Comparison of ENCODE assay signal across 29 cellular contexts in genomic region chr10:71271626-71272025, GRCh38. TPM values are rescaled to one million over a fixed set of nuclear protein-coding genes. Genes with fewer than 3 reads are reported as not detected.
DNase-seq lines count a peak whose midpoint lies in the region; ATAC-seq, FAIRE-seq and TF ChIP-seq lines count a peak whose summit lies in the region.
"Had no signal": no experiment of that assay in that cellular context is flagged by ENCODE, and none has a peak within 500 bp of the region (broad histone marks: within the 10 kb centered on the region; RNA-seq: fewer than 3 reads in every experiment).

No MANE protein-coding gene starts in this region.

- ATAC-seq in GM23338, result no peak
- ATAC-seq: activated CD8-positive, alpha-beta T cell treated with anti-CD3 and anti-CD28 coated beads for 36 hours; left lobe of liver; natural killer cell; right lobe of liver had no signal

- TF ChIP-seq EP300 in H1 (IDR thresholded peaks at IDR 0.05; ENCODE audit: borderline replicate concordance in 1 of 2, low read depth in 2 of 2, low read length in 2 of 2), result no peak

- H3K9me3 Mint-ChIP-seq in GM23338, result no peaks in the 10 kb centered on the region; the same call in 2 of the 3 replicates
- H3K9me3 Mint-ChIP-seq in nephron progenitor cell, result no peaks in the 10 kb centered on the region
- H3K9me3 Mint-ChIP-seq: activated CD8-positive, alpha-beta T cell treated with anti-CD3 and anti-CD28 coated beads for 36 hours; activated naive CD8-positive, alpha-beta T cell treated with anti-CD3 and anti-CD28 coated beads for 36 hours; immature natural killer cell; natural killer cell had no signal

- H2BK5ac ChIP-seq in H1 (ENCODE audit: low read depth, low read length), result 0 out of 2 replicates have a peak overlapping the region, but pooled peaks have one; percentile 52

- H3K27me3 ChIP-seq in GM23338 (ENCODE audit: insufficient read depth), result no peaks in the 10 kb centered on the region
- no peaks in the 10 kb centered on the region for H3K27me3 ChIP-seq in H1 (replicated peaks in 1 of 4; ENCODE audit: control insufficient read depth in 3 of 4, extremely low read depth in 1 of 4, insufficient read depth in 3 of 4, low read length in 3 of 4)
- H3K27me3 ChIP-seq in MM.1S (replicated peaks; ENCODE audit: insufficient read depth, low read length), result peaks cover 15% of the 10 kb centered on the region
- H3K27me3 ChIP-seq: hepatocyte, right lobe of liver, testis, vagina had no signal

- H3K9ac ChIP-seq in H1 (replicated peaks in 1 of 4; ENCODE audit: extremely low read depth in 1 of 4, low read depth in 3 of 4, low read length in 3 of 4) (no peak overlapping the region), MM.1S (ENCODE audit: low read length) (no peak overlapping the region)
- H3K9ac ChIP-seq: parathyroid adenoma had no signal

- FAIRE-seq in H1 (lab: Jason Lieb, UNC) (no peak), GM12892 (lab: Jason Lieb, UNC) (no peak)
- FAIRE-seq: H54 had no signal

- H3K4me3 Mint-ChIP-seq in GM23338 (no peak overlapping the region), nephron progenitor cell (no peak overlapping the region)
- H3K4me3 Mint-ChIP-seq: activated CD8-positive, alpha-beta T cell treated with anti-CD3 and anti-CD28 coated beads for 36 hours; activated naive CD8-positive, alpha-beta T cell treated with anti-CD3 and anti-CD28 coated beads for 36 hours; CD14-positive monocyte; immature natural killer cell; natural killer cell had no signal

- peak overlapping the region; percentile 56 for H4K91ac ChIP-seq in H1 (replicated peaks; ENCODE audit: insufficient read length, low read length)

- H3K79me2 ChIP-seq in GM23338 (replicated peaks; ENCODE audit: insufficient read depth), result peaks cover 40% of the 10 kb centered on the region
- H3K79me2 ChIP-seq in H1 (ENCODE audit: control insufficient read depth in 1 of 2, insufficient read depth in 2 of 2, low read length in 2 of 2), result peaks cover 0 to 28% of the 10 kb centered on the region in 2 experiments; a peak in 2 of 4 replicates
- no peaks in the 10 kb centered on the region for H3K79me2 ChIP-seq in MM.1S (ENCODE audit: low read length)
- H3K79me2 ChIP-seq: parathyroid adenoma had no signal

- H3K4ac ChIP-seq in H1 (replicated peaks; ENCODE audit: insufficient read length, low read depth, low read length), result no peak overlapping the region

- H3K23ac ChIP-seq in H1 (ENCODE audit: insufficient read length), result no peak overlapping the region

- H3K79me1 ChIP-seq in H1 (ENCODE audit: low read depth, low read length), result peaks cover 17% of the 10 kb centered on the region

- H3K9me3 ChIP-seq in H1 (ENCODE audit: insufficient read depth in 2 of 2, low read depth in 1 of 2, low read length in 1 of 2) (no peaks in the 10 kb centered on the region), MM.1S (replicated peaks; ENCODE audit: insufficient read depth, low read length) (no peaks in the 10 kb centered on the region)
- H3K9me3 ChIP-seq: right lobe of liver, testis, vagina had no signal

- DNase-seq in GM23338 (ENCODE audit: low spot score), result no peak
- peak; percentile 10 to 18 for DNase-seq in Kasumi-1 (lab: John Stamatoyannopoulos, UW)
- no peak for DNase-seq in H1 (ENCODE audit: low read depth in 1 of 2, low spot score in 2 of 2)
- DNase-seq in nephron progenitor cell, result no peak
- no peak for DNase-seq in COLO829 (ENCODE audit: low spot score)
- DNase-seq in MM.1S, result no peak
- DNase-seq in GM12892 (ENCODE audit: insufficient read length), result no peak
- DNase-seq: activated CD4-positive, CD25-positive, alpha-beta regulatory T cell treated with anti-CD3 and anti-CD28 coated beads, Interleukin-2, amount 50 U/mL, for 72 hours; activated CD8-positive, alpha-beta T cell treated with anti-CD3 and anti-CD28 coated beads for 36 hours; activated naive CD8-positive, alpha-beta T cell treated with anti-CD3 and anti-CD28 coated beads for 36 hours; effector CD4-positive, alpha-beta T cell; foreskin melanocyte; immature natural killer cell; midbrain; natural killer cell; NCI-H1105; NCI-H1930; NCI-H2227 treated with DMSO at 0.1 percent for 48 hours; NCI-H82; right lobe of liver; stimulated activated naive CD4-positive, alpha-beta T cell treated with Interleukin-2 at 50 U/mL for 16 hours; testis had no signal

- H3K36me3 ChIP-seq in GM23338 (ENCODE audit: insufficient read depth) (no peaks in the 10 kb centered on the region), H1 (ENCODE audit: control insufficient read depth in 2 of 4, insufficient read depth in 4 of 4, low read length in 3 of 4) (no peaks in the 10 kb centered on the region; a peak in 1 of 8 replicates), MM.1S (replicated peaks; ENCODE audit: insufficient read depth, low read length) (no peaks in the 10 kb centered on the region)
- H3K36me3 ChIP-seq: right lobe of liver, vagina had no signal

- H2BK15ac ChIP-seq in H1 (ENCODE audit: low read length), result peak overlapping the region; percentile 29; the same call in 1 of the 2 replicates

- H3K27ac Mint-ChIP-seq in GM23338, result peak overlapping the region; percentile 80; the same call in 1 of the 2 replicates
- peak overlapping the region; percentile 61 for H3K27ac Mint-ChIP-seq in nephron progenitor cell
- H3K27ac Mint-ChIP-seq: activated CD8-positive, alpha-beta T cell treated with anti-CD3 and anti-CD28 coated beads for 36 hours; activated naive CD8-positive, alpha-beta T cell treated with anti-CD3 and anti-CD28 coated beads for 36 hours; immature natural killer cell; natural killer cell had no signal

- H3K27ac ChIP-seq in GM23338 (ENCODE audit: low read depth) (no peak overlapping the region), H1 (ENCODE audit: low read depth, low read length) (no peak overlapping the region; the same call in 1 of the 2 replicates), MM.1S (ENCODE audit: low read length) (no peak overlapping the region)
- H3K27ac ChIP-seq: hepatocyte, parathyroid adenoma, right lobe of liver, testis, vagina had no signal

- H3K4me1 ChIP-seq in GM23338 (ENCODE audit: insufficient read depth), result peaks cover 35% of the 10 kb centered on the region
- H3K4me1 ChIP-seq in H1 (replicated peaks in 1 of 4; ENCODE audit: control insufficient read depth in 3 of 4, insufficient read depth in 4 of 4, low read length in 3 of 4), result peaks cover 4 to 33% (median 26%) of the 10 kb centered on the region in 4 experiments
- H3K4me1 ChIP-seq in MM.1S (ENCODE audit: low read length), result no peaks in the 10 kb centered on the region
- H3K4me1 ChIP-seq: parathyroid adenoma, right lobe of liver had no signal

- WGBS in H1 (ENCODE audit: extremely low coverage in 1 of 2, insufficient coverage in 1 of 2, insufficient read length in 1 of 2, insufficient replicate concordance in 2 of 2, low coverage in 1 of 2, low lambda C conversion rate in 2 of 2, missing lambda C conversion rate in 1 of 2), 2 experiments, result 76% methylated on average over 16 of the region's 16 CpGs; no CpG with 5 or more reads in 1 of the 2 experiments

- H3K4me3 ChIP-seq in GM23338, result no peak overlapping the region
- H3K4me3 ChIP-seq in H1 (ENCODE audit: extremely low read depth in 1 of 4, insufficient read depth in 2 of 4, low read depth in 3 of 4, low read length in 4 of 4), result no peak overlapping the region
- no peak overlapping the region for H3K4me3 ChIP-seq in MM.1S (ENCODE audit: low read length)
- H3K4me3 ChIP-seq: hepatocyte, right lobe of liver, testis, vagina had no signal

- H2BK20ac ChIP-seq in H1 (ENCODE audit: low read length), result no peak overlapping the region

- H3K56ac ChIP-seq in H1 (replicated peaks; ENCODE audit: insufficient read length, low read depth, low read length), result no peak overlapping the region

- POLR2A ChIA-PET in H1 (lab: Charles Lee; ENCODE audit: partially characterized antibody), result interaction anchor here (1.6 to 6.8 kb wide), 2 partner anchors 54 to 58 kb away, joined by 4 to 45 read pairs; no protein-coding TSS in a partner anchor

- no peaks in the 10 kb centered on the region for H3K9me2 ChIP-seq in GM23338 (ENCODE audit: insufficient read depth)
- no peaks in the 10 kb centered on the region for H3K9me2 ChIP-seq in MM.1S (replicated peaks; ENCODE audit: insufficient read depth, low read length)

- H3K36me3 Mint-ChIP-seq in GM23338 (ENCODE audit: low read depth) (no peaks in the 10 kb centered on the region; the same call in 2 of the 3 replicates), nephron progenitor cell (ENCODE audit: low read depth) (no peaks in the 10 kb centered on the region)
- H3K36me3 Mint-ChIP-seq: activated naive CD8-positive, alpha-beta T cell treated with anti-CD3 and anti-CD28 coated beads for 36 hours; CD14-positive monocyte; immature natural killer cell; natural killer cell had no signal

- H2BK120ac ChIP-seq in H1 (replicated peaks; ENCODE audit: low read depth, low read length), result no peak overlapping the region

- peaks cover 66% of the 10 kb centered on the region for H3K4me1 Mint-ChIP-seq in GM23338
- peaks cover 73% of the 10 kb centered on the region for H3K4me1 Mint-ChIP-seq in nephron progenitor cell
- H3K4me1 Mint-ChIP-seq: activated naive CD8-positive, alpha-beta T cell treated with anti-CD3 and anti-CD28 coated beads for 36 hours; immature natural killer cell had no signal

- H2BK12ac ChIP-seq in H1 (ENCODE audit: low read depth, low read length), result 0 out of 2 replicates have a peak overlapping the region, but pooled peaks have one; percentile 97

- 0 out of 2 replicates have a peak, but pooled peaks cover 2% of the 10 kb centered on the region for H3K23me2 ChIP-seq in H1 (ENCODE audit: low read depth, low read length)

- H4K8ac ChIP-seq in H1 (ENCODE audit: extremely low read depth, insufficient read depth, low read length), result peak overlapping the region; percentile 53; the same call in 1 of the 2 replicates

- H2AK5ac ChIP-seq in H1 (ENCODE audit: low read depth, low read length), result 0 out of 2 replicates have a peak overlapping the region, but pooled peaks have one; percentile 24

- H3K4me2 ChIP-seq in GM23338 (0 out of 2 replicates have a peak overlapping the region, but pooled peaks have one; percentile 32), H1 (ENCODE audit: insufficient read depth in 1 of 2, low read depth in 2 of 2, low read length in 2 of 2) (no peak overlapping the region), MM.1S (ENCODE audit: low read depth, low read length) (no peak overlapping the region)
- H3K4me2 ChIP-seq: hepatocyte had no signal

- TF ChIP-seq CTCF in GM23338 (conservative IDR thresholded peaks at IDR 0.05; ENCODE audit: low read depth in 2 of 2), result no peak
- no peak for TF ChIP-seq CTCF in H1 (IDR thresholded peaks at IDR 0.05; ENCODE audit: control extremely low read depth in 1 of 3, insufficient read depth in 1 of 3, low read depth in 1 of 3, low read length in 3 of 3)
- TF ChIP-seq CTCF in nephron progenitor cell (IDR thresholded peaks at IDR 0.05), result no peak
- no peak for TF ChIP-seq CTCF in MM.1S (IDR thresholded peaks at IDR 0.05; ENCODE audit: low read length)

- TF ChIP-seq POLR2A in H1 (IDR thresholded peaks at IDR 0.05; ENCODE audit: control extremely low read depth in 1 of 2, low read depth in 2 of 2, low read length in 2 of 2), result no peak
- no peak for TF ChIP-seq POLR2A in GM12892 (IDR thresholded peaks at IDR 0.05; ENCODE audit: low read depth, low read length)

- no peak for TF ChIP-seq RAD21 in H1 (IDR thresholded peaks at IDR 0.05 in 1 of 2, conservative IDR thresholded peaks at IDR 0.05 in 1 of 2; ENCODE audit: low read depth in 2 of 2, low read length in 2 of 2)

- H2AFZ ChIP-seq in GM23338, result no peak overlapping the region
- no peak overlapping the region for H2AFZ ChIP-seq in H1 (ENCODE audit: low read length)
- no peak overlapping the region for H2AFZ ChIP-seq in MM.1S (ENCODE audit: low read length)
- H2AFZ ChIP-seq: hepatocyte, parathyroid adenoma had no signal

- H4K20me1 ChIP-seq in GM23338 (replicated peaks; ENCODE audit: insufficient read depth) (no peaks in the 10 kb centered on the region; the same call in 1 of the 2 replicates), H1 (replicated peaks in 1 of 2; ENCODE audit: control insufficient read depth in 1 of 2, insufficient read depth in 2 of 2, low read length in 2 of 2) (peaks cover 1 to 2% of the 10 kb centered on the region in 2 experiments), MM.1S (ENCODE audit: insufficient read depth, low read length) (no peaks in the 10 kb centered on the region)

- H3K27me3 Mint-ChIP-seq in GM23338 (ENCODE audit: insufficient read depth, low read depth, poor library complexity), result peaks cover 20% of the 10 kb centered on the region
- H3K27me3 Mint-ChIP-seq in nephron progenitor cell (ENCODE audit: low read depth, poor library complexity), result peaks cover 3% of the 10 kb centered on the region
- H3K27me3 Mint-ChIP-seq: activated naive CD8-positive, alpha-beta T cell treated with anti-CD3 and anti-CD28 coated beads for 36 hours had no signal

- peak overlapping the region; percentile 48; the same call in 1 of the 2 replicates for H3K18ac ChIP-seq in H1 (ENCODE audit: extremely low read depth, low read length)

- H3F3A ChIP-seq in GM23338 (replicated peaks; ENCODE audit: low read depth), result peaks cover 7% of the 10 kb centered on the region
- no peaks in the 10 kb centered on the region for H3F3A ChIP-seq in MM.1S (ENCODE audit: insufficient read depth, low read length)

- H4K5ac ChIP-seq in H1 (ENCODE audit: insufficient read length, low read depth, low read length), result no peak overlapping the region

- CTCF ChIA-PET in H1 (lab: Charles Lee; ENCODE audit: partially characterized antibody), result interaction anchor here (0.7 to 11.1 kb wide), 14 partner anchors 8 to 378 kb away, joined by 3 to 175 read pairs (median 8); partner anchors contain the start of gene UNC5B

- no peak overlapping the region for H3K14ac ChIP-seq in H1 (ENCODE audit: insufficient read length)

RNA-seq across cellular contexts. Expression of gene SLC29A3, which starts 47.4 kb away (rescaled TPM):
- total RNA-seq in GM23338 (2014; rRNA removed; shearing (Covaris generic)), result 8.3 and 10.3 TPM in 2 replicates
- polyA plus RNA-seq in GM23338 (2016; fragmentation: Nextera tagmentation; extraction: Ambion mirVana) (11.3 and 12.3 TPM in 2 replicates), H1 (2011; rRNA removed) (24.6 and 33.8 TPM in 2 replicates)
- total RNA-seq in H1 (2021; fragmentation: NEBNext Ultra II Directional; extraction: Animal tissue kit (Norgen Biotek cat#: 25700)), result 14.0 and 15.2 TPM in 2 replicates
- polyA plus RNA-seq in H1 (2011; cell fraction: cytosol; rRNA removed), result 11.4 TPM
- polyA plus RNA-seq in H1 (2011; cell fraction: nucleus; rRNA removed), result 17.8 TPM
- 14.5 to 19.4 TPM (median 17.5 TPM) in 4 replicates for polyA plus RNA-seq in H1 (2012, experiment 1 of 2)
- 19.9 TPM for polyA plus RNA-seq in H1 (2012, experiment 2 of 2)
- 19.7 TPM for polyA plus RNA-seq in H1 (2013, experiment 1 of 2)
- 22.1 TPM for polyA plus RNA-seq in H1 (2013, experiment 2 of 2)
- polyA minus RNA-seq in H1 (2011; rRNA and poly(A)+ RNA removed), result 18.6 and 20.6 TPM in 2 replicates
- polyA minus RNA-seq in H1 (2011; cell fraction: cytosol; rRNA and poly(A)+ RNA removed), result 9.4 TPM
- 15.2 TPM for polyA minus RNA-seq in H1 (2011; cell fraction: nucleus; rRNA and poly(A)+ RNA removed)
- 1.3 TPM for polyA plus RNA-seq in GM12892 (2012; ENCODE audit: missing spikeins)

RNA-seq across cellular contexts. Expression of gene UNC5B, which starts 59.3 kb away (rescaled TPM):
- 25.2 and 31.2 TPM in 2 replicates for total RNA-seq in GM23338 (2014; rRNA removed; shearing (Covaris generic))
- polyA plus RNA-seq in GM23338 (2016; fragmentation: Nextera tagmentation; extraction: Ambion mirVana), result 8.0 and 8.7 TPM in 2 replicates
- total RNA-seq in H1 (2021; fragmentation: NEBNext Ultra II Directional; extraction: Animal tissue kit (Norgen Biotek cat#: 25700)), result 31.8 and 31.9 TPM in 2 replicates
- 27.9 and 34.1 TPM in 2 replicates for polyA plus RNA-seq in H1 (2011; rRNA removed)
- polyA plus RNA-seq in H1 (2011; cell fraction: cytosol; rRNA removed), result 22.8 TPM
- 58.1 TPM for polyA plus RNA-seq in H1 (2011; cell fraction: nucleus; rRNA removed)
- 22.2 to 30.2 TPM (median 28.1 TPM) in 4 replicates for polyA plus RNA-seq in H1 (2012, experiment 1 of 2)
- polyA plus RNA-seq in H1 (2012, experiment 2 of 2), result 28.3 TPM
- 22.6 TPM for polyA plus RNA-seq in H1 (2013, experiment 1 of 2)
- 24.0 TPM for polyA plus RNA-seq in H1 (2013, experiment 2 of 2)
- polyA minus RNA-seq in H1 (2011; rRNA and poly(A)+ RNA removed), result 22.2 and 22.8 TPM in 2 replicates
- 16.0 TPM for polyA minus RNA-seq in H1 (2011; cell fraction: cytosol; rRNA and poly(A)+ RNA removed)
- 19.1 TPM for polyA minus RNA-seq in H1 (2011; cell fraction: nucleus; rRNA and poly(A)+ RNA removed)
- polyA plus RNA-seq in GM12892 (2012; ENCODE audit: missing spikeins), result not detected
- total RNA-seq: OCI-LY7 had no signal

Comparison
In these comparisons a context has a peak if more than half of its experiments do, and no peak if none do; other contexts are left out.
1. DNase-seq: peak in Kasumi-1 (2 of 2); none in GM23338 (single experiment), H1 (0 of 2), nephron progenitor cell (single experiment), COLO829 (single experiment), MM.1S (single experiment) and GM12892 (single experiment).